Comparison of ENCODE assay signal across 8 cellular contexts in genomic region chr19:34733826-34734600, GRCh38. TPM values are rescaled to one million over a fixed set of nuclear protein-coding genes. Genes with fewer than 3 reads are reported as not detected.
A peak's percentile ranks its signal among the peaks of the same experiment; 100 is the strongest.
DNase-seq lines count a peak whose midpoint lies in the region; ATAC-seq and TF ChIP-seq lines count a peak whose summit lies in the region.

ZNF181 (plus strand) TSS chr19:34734243; CDS start chr19:34735038, 795 bp downstream.

- H3K27ac ChIP-seq in adrenal gland = peak within 1 kb of the TSS; percentile 89 to 99 (median 97)
- peak within 1 kb of the TSS; percentile 99 for H3K27ac ChIP-seq in upper lobe of right lung

- H3K4me3 ChIP-seq in GM12875 (ENCODE audit: low read depth, low read length) (peak within 1 kb of the TSS; percentile 86), adrenal gland (peak within 1 kb of the TSS; percentile 53 to 88 (median 76)), upper lobe of right lung (peak within 1 kb of the TSS; percentile 82)

- peak within 1 kb of the TSS; percentile 99 for H3K27ac Mint-ChIP-seq in progenitor cell of endocrine pancreas

- H3K9me3 Mint-ChIP-seq in progenitor cell of endocrine pancreas (ENCODE audit: low read depth) = peaks cover 3% of the 10 kb centered on the region

- TF ChIP-seq CTCF in GM12875 (IDR thresholded peaks at IDR 0.05; ENCODE audit: borderline replicate concordance, insufficient read depth, low read depth, low read length) (no peak), adrenal gland (IDR thresholded peaks at IDR 0.05) (no peak), progenitor cell of endocrine pancreas (IDR thresholded peaks at IDR 0.05; ENCODE audit: unreplicated experiment) (no peak), upper lobe of right lung (IDR thresholded peaks at IDR 0.05) (no peak)

- intact Hi-C loops in adrenal gland (cut with DNase I) = no loop called here
- intact Hi-C loops in left cardiac atrium (cut with DNase I) = loop anchor here in 1 of 2 donors (2.0 to 5.0 kb wide), 3 partner anchors 39 to 193 kb away; partner anchors contain the start of genes SCGB2B2, ZNF30, ZNF302 and ZNF599
- intact Hi-C loops in upper lobe of right lung (cut with DNase I) = no loop called here

- H3K4me1 ChIP-seq in adrenal gland (replicated peaks in 1 of 2) = peaks cover 8 to 14% of the 10 kb centered on the region in 2 donors
- H3K4me1 ChIP-seq in upper lobe of right lung = peaks cover 19% of the 10 kb centered on the region

- WGBS in adrenal gland, 4 donors = 0 to 1% (median 0%) methylated on average over 24 to 69 of the region's 69 CpGs

- H3K36me3 ChIP-seq in adrenal gland (replicated peaks in 1 of 2) (peaks cover 0 to 12% of the 10 kb centered on the region in 2 donors), upper lobe of right lung (peaks cover 15% of the 10 kb centered on the region)

- peaks cover 16% of the 10 kb centered on the region for H3K4me1 Mint-ChIP-seq in progenitor cell of endocrine pancreas (ENCODE audit: low read depth)

- TF ChIP-seq POLR2A in adrenal gland (IDR thresholded peaks at IDR 0.05) = peak; percentile 53 to 79

- ATAC-seq in HG02763 (IDR thresholded peaks at IDR 0.05; ENCODE audit: unreplicated experiment) (peak; percentile 82), left cardiac atrium (peak; percentile 96 to 97), upper lobe of right lung (peak; percentile 94)

- H3K27me3 Mint-ChIP-seq in progenitor cell of endocrine pancreas = no peaks in the 10 kb centered on the region

- H3K4me3 Mint-ChIP-seq in progenitor cell of endocrine pancreas (ENCODE audit: low read depth) = peak within 1 kb of the TSS; percentile 93

- H3K9me3 ChIP-seq in adrenal gland (replicated peaks in 1 of 3) (peaks cover 0 to 22% (median 8%) of the 10 kb centered on the region in 3 donors), upper lobe of right lung (peaks cover 9% of the 10 kb centered on the region)

- H3K36me3 Mint-ChIP-seq in progenitor cell of endocrine pancreas (ENCODE audit: insufficient read depth) = peaks cover 15% of the 10 kb centered on the region

- H3K27me3 ChIP-seq in adrenal gland (no peaks in the 10 kb centered on the region), upper lobe of right lung (no peaks in the 10 kb centered on the region)

- DNase-seq in NCI-H1417 (lab: John Stamatoyannopoulos, UW) = peak; percentile 93 to 94 (median 94)
- DNase-seq in SW480 (ENCODE audit: low spot score) = peak; percentile 96
- peak; percentile 86 to 95 (median 91) for DNase-seq in adrenal gland
- peak; percentile 92 for DNase-seq in left cardiac atrium
- DNase-seq in progenitor cell of endocrine pancreas (ENCODE audit: low spot score, unreplicated experiment) = peak; percentile 75
- DNase-seq in upper lobe of right lung = peak; percentile 94

RNA-seq across cellular contexts. Expression of gene ZNF181, which starts in this region (rescaled TPM):
- 10 to 100 TPM in 7 of 8 donors, 1 to 10 TPM in 1; 9.8 to 30.2 (median 16.7) TPM for total RNA-seq in adrenal gland
- 10 to 100 TPM in 1 of 3 donors, 1 to 10 TPM in 2; 5.9 to 23.0 (median 8.0) TPM for polyA plus RNA-seq in adrenal gland
- total RNA-seq in left cardiac atrium = 10 to 100 TPM; 17.1 to 19.9 TPM
- 10.1 and 10.3 TPM in 2 replicates for total RNA-seq in progenitor cell of endocrine pancreas
- 11.8 TPM for total RNA-seq in upper lobe of right lung

Comparison
In these comparisons a context has a peak if more than half of its experiments do, and no peak if none do; other contexts are left out.
1. Peak in every context shown above with its lines: DNase-seq, ATAC-seq, H3K4me3 ChIP-seq and H3K27ac ChIP-seq.